In the genomic region with DNA sequence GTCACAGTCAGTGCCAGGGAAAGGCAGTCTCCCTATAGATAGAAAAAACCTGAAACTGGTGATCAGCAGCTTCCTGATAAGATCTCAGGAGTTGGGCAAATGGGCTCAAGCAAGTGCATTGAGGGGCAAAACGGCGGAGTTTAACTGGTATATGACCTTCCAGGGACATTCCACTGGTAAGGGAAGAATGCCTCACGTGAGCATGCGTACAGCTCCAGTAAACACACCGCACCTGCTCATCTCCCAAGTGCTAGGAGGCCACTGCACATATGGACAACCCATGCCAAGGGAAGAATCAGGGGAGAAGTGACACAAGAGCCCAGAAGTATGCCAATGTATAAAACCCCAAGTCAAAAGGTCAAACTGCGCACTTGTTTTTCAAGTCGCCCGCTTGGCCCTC, we compare ENCODE assay signal across 27 cellular contexts. TPM values are rescaled to one million over a fixed set of nuclear protein-coding genes. Genes with fewer than 3 reads are reported as not detected.
"Had no signal": no experiment of that assay in that cellular context is flagged by ENCODE, and none has a peak within 500 bp of the region (broad histone marks: within the 10 kb centered on the region; RNA-seq: fewer than 3 reads in every experiment).

No MANE protein-coding gene starts in this region.

- H3K9me3 ChIP-seq: esophagus squamous epithelium, gastrocnemius medialis, lower lobe of right lung had no signal

- H3K4me1 Mint-ChIP-seq: memory B cell; naive thymus-derived CD4-positive, alpha-beta T cell had no signal

- H3K36me3 Mint-ChIP-seq: memory B cell; naive thymus-derived CD4-positive, alpha-beta T cell had no signal

- H3K4me1 ChIP-seq: esophagus squamous epithelium, gastrocnemius medialis, left lung, lower lobe of right lung had no signal

- H3K27ac ChIP-seq: coronary artery, dorsolateral prefrontal cortex, esophagus squamous epithelium, gastrocnemius medialis, left lung, lower lobe of right lung had no signal

- H3K36me3 ChIP-seq: esophagus squamous epithelium, gastrocnemius medialis, heart right ventricle, left lung, lower lobe of right lung had no signal

- H3K4me3 ChIP-seq: coronary artery, dorsolateral prefrontal cortex, esophagus squamous epithelium, gastrocnemius medialis, heart right ventricle, left lung, lower lobe of right lung had no signal

- H3K27me3 ChIP-seq: gastrocnemius medialis, heart right ventricle, left lung had no signal

- ATAC-seq: gastrocnemius medialis; left lung; lower lobe of right lung; naive thymus-derived CD4-positive, alpha-beta T cell had no signal

- DNase-seq: dermis blood vessel endothelial cell; dorsolateral prefrontal cortex; effector CD4-positive, alpha-beta T cell; effector memory CD4-positive, alpha-beta T cell; esophagus squamous epithelium; foreskin fibroblast; foreskin melanocyte; gastrocnemius medialis; head of caudate nucleus; hippocampal formation; left cardiac atrium; left lung; lower lobe of right lung; mammary epithelial cell; mesendoderm; midbrain; naive thymus-derived CD4-positive, alpha-beta T cell had no signal

- H3K4me3 Mint-ChIP-seq: memory B cell; naive thymus-derived CD4-positive, alpha-beta T cell had no signal

RNA-seq across cellular contexts. Expression of gene HEPHL1, which starts 11.6 kb away (rescaled TPM):
- total RNA-seq: dermis blood vessel endothelial cell; endothelial cell of umbilical vein; epithelial cell of proximal tubule; gastrocnemius medialis; glomerular endothelial cell; heart right ventricle; kidney epithelial cell; left cardiac atrium; left lung; left ventricle myocardium superior; lower lobe of right lung; mononuclear cell; mucosa of gallbladder; naive thymus-derived CD4-positive, alpha-beta T cell had no signal
